Comparison of ENCODE assay signal across 15 cellular contexts in the genomic region with DNA sequence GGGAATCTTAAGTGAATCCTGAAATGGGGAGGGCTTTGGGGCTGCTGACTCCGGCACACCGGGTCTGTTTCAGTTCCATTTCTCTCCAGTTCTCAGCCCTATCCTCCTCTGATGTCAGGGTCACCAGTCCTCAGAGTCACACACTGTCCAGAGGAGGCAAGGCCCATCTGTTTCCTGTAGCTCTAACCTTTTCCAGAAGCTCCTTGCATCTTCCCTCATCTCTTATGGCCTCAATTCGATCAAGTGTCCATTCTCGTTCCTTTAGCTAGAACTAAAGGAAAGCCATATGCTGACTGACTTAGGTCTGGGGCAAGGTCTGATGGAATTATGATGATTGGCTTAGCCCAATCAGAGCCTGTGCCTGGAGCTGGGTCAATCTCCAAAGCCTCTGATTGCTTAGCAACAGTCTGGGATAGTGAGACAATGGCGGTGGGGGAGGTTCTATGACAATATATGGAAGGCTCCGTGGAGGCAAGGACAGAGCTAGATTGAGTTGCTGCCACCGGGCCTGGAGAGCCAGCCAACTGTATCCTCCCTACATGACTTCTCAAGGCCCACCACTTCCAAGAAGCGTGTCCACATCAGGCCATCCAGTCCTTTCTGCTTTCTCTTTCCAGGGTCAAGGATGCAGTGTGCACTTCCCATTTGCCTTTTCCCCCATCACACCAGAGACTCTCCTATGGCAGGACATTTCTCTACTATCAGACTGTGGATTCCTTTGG. TPM values are rescaled to one million over a fixed set of nuclear protein-coding genes. Genes with fewer than 3 reads are reported as not detected.
"Had no signal": no experiment of that assay in that cellular context is flagged by ENCODE, and none has a peak within 500 bp of the region (broad histone marks: within the 10 kb centered on the region; RNA-seq: fewer than 3 reads in every experiment).

No MANE protein-coding gene starts in this region.

- FAIRE-seq: endothelial cell of umbilical vein, pancreas, TTC549 had no signal

- H3K27ac Mint-ChIP-seq: nephron had no signal

- H3K4me3 ChIP-seq: pancreas, thoracic aorta, vagina had no signal

- H3K9me3 Mint-ChIP-seq: activated naive CD8-positive, alpha-beta T cell treated with anti-CD3 and anti-CD28 coated beads, Interleukin-2, amount 10 ng/mL, durations not matched to agents 7 days and 5 days; nephron; stimulated activated naive CD8-positive, alpha-beta T cell treated with anti-CD3 and anti-CD28 coated beads, Interleukin-15, amount 100 ng/mL, for 72 hours; T-helper 1 cell treated with Interleukin-12 subunit alpha and Interleukin-12 subunit beta and Interleukin-4 antibody, amounts not matched to agents 30 μg/mL and 1 μg/mL, for 36 hours had no signal

- H3K4me3 Mint-ChIP-seq: nephron; T-helper 1 cell treated with Interleukin-12 subunit alpha and Interleukin-12 subunit beta and Interleukin-4 antibody, amounts not matched to agents 30 μg/mL and 1 μg/mL, for 36 hours had no signal

- H3K4me1 ChIP-seq: foreskin keratinocyte, pancreas had no signal

- H3K27ac ChIP-seq: foreskin keratinocyte, pancreas, thoracic aorta, vagina had no signal

- ATAC-seq: foreskin keratinocyte had no signal

- H3K27me3 Mint-ChIP-seq: activated naive CD8-positive, alpha-beta T cell treated with anti-CD3 and anti-CD28 coated beads, Interleukin-2, amount 10 ng/mL, durations not matched to agents 7 days and 5 days; stimulated activated naive CD8-positive, alpha-beta T cell treated with anti-CD3 and anti-CD28 coated beads, Interleukin-15, amount 100 ng/mL, for 72 hours had no signal

- H3K9me3 ChIP-seq: pancreas, thoracic aorta, vagina had no signal

- DNase-seq: activated CD4-positive, alpha-beta T cell treated with anti-CD3 and anti-CD28 coated beads, Interleukin-2, amount 50 U/mL, for 48 hours; activated effector memory CD4-positive, alpha-beta T cell treated with anti-CD3 and anti-CD28 coated beads, Interleukin-2, amount 50 U/mL, for 16 hours; anterior cingulate cortex; foreskin keratinocyte; stimulated activated CD4-positive, alpha-beta T cell treated with anti-CD3 and anti-CD28 coated beads, Interleukin-15, amount 100 ng/mL, for 24 hours; stimulated activated CD4-positive, alpha-beta T cell treated with anti-CD3 and anti-CD28 coated beads, Interleukin-4, amount 100 ng/mL, for 24 hours had no signal

- H3K4me1 Mint-ChIP-seq: nephron had no signal

- H3K27me3 ChIP-seq: foreskin keratinocyte, pancreas, vagina had no signal

RNA-seq across cellular contexts. Expression of gene ATP6V1B1, which starts 48.0 kb away (rescaled TPM):
- total RNA-seq: activated naive CD8-positive, alpha-beta T cell treated with anti-CD3 and anti-CD28 coated beads, Interleukin-2, amount 10 ng/mL, durations not matched to agents 7 days and 5 days; foreskin keratinocyte; vagina had no signal
- polyA plus RNA-seq: endothelial cell of umbilical vein had no signal
